In genomic region chr15:44673639-44674038, GRCh38 we compare ENCODE assay signal across 14 cellular contexts. TPM values are rescaled to one million over a fixed set of nuclear protein-coding genes. Genes with fewer than 3 reads are reported as not detected.
DNase-seq lines count a peak whose midpoint lies in the region; ATAC-seq and TF ChIP-seq lines count a peak whose summit lies in the region.
"Had no signal": no experiment of that assay in that cellular context is flagged by ENCODE, and none has a peak within 500 bp of the region (broad histone marks: within the 10 kb centered on the region; RNA-seq: fewer than 3 reads in every experiment).

No MANE protein-coding gene starts in this region.

- no peaks in the 10 kb centered on the region for H3K36me3 Mint-ChIP-seq in activated naive CD4-positive, alpha-beta T cell treated with anti-CD3 and anti-CD28 coated beads, Interleukin-2, amount 50 U/mL, for 24 hours
- H3K36me3 Mint-ChIP-seq in activated naive CD4-positive, alpha-beta T cell treated with anti-CD3 and anti-CD28 coated beads, Interleukin-2, amount 50 U/mL, for 72 hours: peaks cover 7 to 10% of the 10 kb centered on the region in 2 donors
- peaks cover 3% of the 10 kb centered on the region for H3K36me3 Mint-ChIP-seq in IgD-negative memory B cell
- peaks cover 5% of the 10 kb centered on the region for H3K36me3 Mint-ChIP-seq in memory B cell
- H3K36me3 Mint-ChIP-seq in type B pancreatic cell: no peaks in the 10 kb centered on the region
- no peaks in the 10 kb centered on the region for H3K36me3 Mint-ChIP-seq in mesothelial cell of epicardium

- peaks cover 91% of the 10 kb centered on the region for H3K4me1 Mint-ChIP-seq in activated naive CD4-positive, alpha-beta T cell treated with anti-CD3 and anti-CD28 coated beads, Interleukin-2, amount 50 U/mL, for 24 hours
- H3K4me1 Mint-ChIP-seq in IgD-negative memory B cell (peaks cover 54 to 80% (median 78%) of the 10 kb centered on the region in 3 donors), memory B cell (peaks cover 58% of the 10 kb centered on the region), type B pancreatic cell (ENCODE audit: unreplicated experiment) (no peaks in the 10 kb centered on the region), mesothelial cell of epicardium (peaks cover 2% of the 10 kb centered on the region)

- no peaks in the 10 kb centered on the region for H3K9me3 Mint-ChIP-seq in activated naive CD4-positive, alpha-beta T cell treated with anti-CD3 and anti-CD28 coated beads, Interleukin-2, amount 50 U/mL, for 24 hours
- peaks cover 0 to 4% of the 10 kb centered on the region in 2 donors for H3K9me3 Mint-ChIP-seq in activated naive CD4-positive, alpha-beta T cell treated with anti-CD3 and anti-CD28 coated beads, Interleukin-2, amount 50 U/mL, for 72 hours
- H3K9me3 Mint-ChIP-seq in IgD-negative memory B cell (no peaks in the 10 kb centered on the region), memory B cell (peaks cover 2% of the 10 kb centered on the region), type B pancreatic cell (no peaks in the 10 kb centered on the region), mesothelial cell of epicardium (no peaks in the 10 kb centered on the region)
- H3K9me3 Mint-ChIP-seq: H9 had no signal

- DNase-seq in activated naive CD4-positive, alpha-beta T cell treated with anti-CD3 and anti-CD28 coated beads, Interleukin-2, amount 50 U/mL, for 72 hours (ENCODE audit: low spot score in 2 of 2): no peak
- DNase-seq in memory B cell (ENCODE audit: low spot score in 2 of 2): no peak
- DNase-seq in type B pancreatic cell (ENCODE audit: extremely low spot score, unreplicated experiment): no peak
- DNase-seq in SHP77 (lab: John Stamatoyannopoulos, UW): no peak
- DNase-seq in mesothelial cell of epicardium (ENCODE audit: low spot score in 2 of 2, unreplicated experiment in 2 of 2): no peak
- DNase-seq: H9, MG63, NCI-H1105, NCI-H187, NCI-H345, NCI-H526 treated with DMSO at 0.1 percent for 48 hours, Right ventricle myocardium superior had no signal

- no peak overlapping the region for H3K4me3 Mint-ChIP-seq in activated naive CD4-positive, alpha-beta T cell treated with anti-CD3 and anti-CD28 coated beads, Interleukin-2, amount 50 U/mL, for 24 hours
- H3K4me3 Mint-ChIP-seq in IgD-negative memory B cell (peak overlapping the region in 2 of 4 donors; percentile 24 to 39), memory B cell (no peak overlapping the region), type B pancreatic cell (no peak overlapping the region), mesothelial cell of epicardium (no peak overlapping the region)
- H3K4me3 Mint-ChIP-seq: H9 had no signal

- H3K27ac Mint-ChIP-seq in activated naive CD4-positive, alpha-beta T cell treated with anti-CD3 and anti-CD28 coated beads, Interleukin-2, amount 50 U/mL, for 24 hours: peak overlapping the region; percentile 65
- H3K27ac Mint-ChIP-seq in activated naive CD4-positive, alpha-beta T cell treated with anti-CD3 and anti-CD28 coated beads, Interleukin-2, amount 50 U/mL, for 72 hours: peak overlapping the region in 1 of 2 donors; percentile 30
- H3K27ac Mint-ChIP-seq in IgD-negative memory B cell (peak overlapping the region; percentile 64 to 93 (median 81)), memory B cell (peak overlapping the region; percentile 88), type B pancreatic cell (peak overlapping the region; percentile 26), mesothelial cell of epicardium (no peak overlapping the region)
- H3K27ac Mint-ChIP-seq: H9 had no signal

- no peak for TF ChIP-seq CTCF in type B pancreatic cell (conservative IDR thresholded peaks at IDR 0.05)
- TF ChIP-seq CTCF in mesothelial cell of epicardium (IDR thresholded peaks at IDR 0.05; ENCODE audit: unreplicated experiment): no peak

- no peaks in the 10 kb centered on the region for H3K27me3 Mint-ChIP-seq in activated naive CD4-positive, alpha-beta T cell treated with anti-CD3 and anti-CD28 coated beads, Interleukin-2, amount 50 U/mL, for 24 hours
- H3K27me3 Mint-ChIP-seq in IgD-negative memory B cell (no peaks in the 10 kb centered on the region), memory B cell (no peaks in the 10 kb centered on the region), type B pancreatic cell (peaks cover 8% of the 10 kb centered on the region), mesothelial cell of epicardium (ENCODE audit: low read depth) (peaks cover 16% of the 10 kb centered on the region)

- ATAC-seq in activated naive CD4-positive, alpha-beta T cell treated with anti-CD3 and anti-CD28 coated beads, Interleukin-2, amount 50 U/mL, for 72 hours: no peak
- no peak for ATAC-seq in memory B cell (ENCODE audit: low read depth)

RNA-seq across cellular contexts. Expression of gene SPG11, which starts 10.2 kb away (rescaled TPM):
- total RNA-seq in activated naive CD4-positive, alpha-beta T cell treated with anti-CD3 and anti-CD28 coated beads, Interleukin-2, amount 50 U/mL, for 72 hours: 10 to 100 TPM; 90.9 to 99.3 TPM
- 41.7 TPM for polyA plus RNA-seq in IgD-negative memory B cell
- total RNA-seq in type B pancreatic cell (ENCODE audit: low replicate concordance) (75.5 and 80.4 TPM in 2 replicates), mesothelial cell of epicardium (84.6 to 90.0 TPM (median 85.9 TPM) in 3 replicates)

RNA-seq across cellular contexts. Expression of gene PATL2, which starts 37.5 kb away (rescaled TPM):
- total RNA-seq in activated naive CD4-positive, alpha-beta T cell treated with anti-CD3 and anti-CD28 coated beads, Interleukin-2, amount 50 U/mL, for 72 hours: 10 to 100 TPM; 12.4 to 30.7 TPM
- 17.7 TPM for polyA plus RNA-seq in IgD-negative memory B cell
- total RNA-seq in type B pancreatic cell (ENCODE audit: low replicate concordance): 1.0 and 1.2 TPM in 2 replicates
- 0.66 to 1.3 TPM (median 1.1 TPM) in 3 replicates for total RNA-seq in mesothelial cell of epicardium

RNA-seq across cellular contexts. Expression of gene B2M, which starts 37.7 kb away (rescaled TPM):
- 1,000 to 10,000 TPM; 4,139 to 6,333 TPM for total RNA-seq in activated naive CD4-positive, alpha-beta T cell treated with anti-CD3 and anti-CD28 coated beads, Interleukin-2, amount 50 U/mL, for 72 hours
- polyA plus RNA-seq in IgD-negative memory B cell: 23,226 TPM
- total RNA-seq in type B pancreatic cell (ENCODE audit: low replicate concordance) (400 and 519 TPM in 2 replicates), mesothelial cell of epicardium (237 to 256 TPM (median 240 TPM) in 3 replicates)
